10 cellular contexts compared by ENCODE assay signal in genomic region chr22:23835773-23836144, GRCh38. TPM values are rescaled to one million over a fixed set of nuclear protein-coding genes. Genes with fewer than 3 reads are reported as not detected.
A peak's percentile ranks its signal among the peaks of the same experiment; 100 is the strongest.
DNase-seq lines count a peak whose midpoint lies in the region; ATAC-seq and TF ChIP-seq lines count a peak whose summit lies in the region.
"Had no signal": no experiment of that assay in that cellular context is flagged by ENCODE, and none has a peak within 500 bp of the region (broad histone marks: within the 10 kb centered on the region; RNA-seq: fewer than 3 reads in every experiment).

No MANE protein-coding gene starts in this region.

- peaks cover 16 to 30% (median 22%) of the 10 kb centered on the region in 4 donors for H3K4me1 Mint-ChIP-seq in naive thymus-derived CD8-positive, alpha-beta T cell

- POLR2A ChIA-PET in naive thymus-derived CD8-positive, alpha-beta T cell (lab: Charles Lee), result no interaction called here
- POLR2A ChIA-PET in PC-9 (lab: Charles Lee; ENCODE audit: unreplicated experiment), result no interaction called here

- peaks cover 0 to 22% (median 3%) of the 10 kb centered on the region in 3 donors for H3K36me3 Mint-ChIP-seq in naive thymus-derived CD8-positive, alpha-beta T cell
- H3K36me3 Mint-ChIP-seq: activated naive CD8-positive, alpha-beta T cell had no signal

- H3K27ac Mint-ChIP-seq in naive thymus-derived CD8-positive, alpha-beta T cell, result peak overlapping the region in 2 of 10 donors; percentile 17 to 69
- H3K27ac Mint-ChIP-seq: activated naive CD8-positive, alpha-beta T cell had no signal

- H3K9me3 ChIP-seq in SU-DHL-6 (ENCODE audit: insufficient read depth, low read length) (no peaks in the 10 kb centered on the region), right atrium auricular region (no peaks in the 10 kb centered on the region), skeletal muscle tissue (ENCODE audit: control insufficient read depth in 3 of 3, low read length in 3 of 3) (no peaks in the 10 kb centered on the region), PC-9 (ENCODE audit: insufficient read depth, low read depth) (no peaks in the 10 kb centered on the region)

- no peaks in the 10 kb centered on the region for H3K36me3 ChIP-seq in SU-DHL-6 (ENCODE audit: low read length)
- H3K36me3 ChIP-seq in right atrium auricular region, result peaks cover 17% of the 10 kb centered on the region
- H3K36me3 ChIP-seq in skeletal muscle tissue (ENCODE audit: control insufficient read depth in 3 of 3, insufficient read depth in 3 of 3, low read length in 3 of 3), result peaks cover 6 to 20% (median 19%) of the 10 kb centered on the region in 3 donors
- no peaks in the 10 kb centered on the region for H3K36me3 ChIP-seq in PC-9 (ENCODE audit: low read depth)

- H3K27me3 ChIP-seq in SU-DHL-6 (ENCODE audit: low read length), result no peaks in the 10 kb centered on the region
- H3K27me3 ChIP-seq in right atrium auricular region, result no peaks in the 10 kb centered on the region
- no peaks in the 10 kb centered on the region for H3K27me3 ChIP-seq in skeletal muscle tissue (ENCODE audit: control insufficient read depth in 3 of 3, insufficient read depth in 3 of 3, low read length in 3 of 3)
- H3K27me3 ChIP-seq in PC-9 (ENCODE audit: insufficient read depth, low read depth), result no peaks in the 10 kb centered on the region

- ATAC-seq in HG03460 (IDR thresholded peaks at IDR 0.05; ENCODE audit: unreplicated experiment), result no peak
- no peak for ATAC-seq in naive thymus-derived CD8-positive, alpha-beta T cell
- no peak for ATAC-seq in HG02642 (IDR thresholded peaks at IDR 0.05; ENCODE audit: poor library complexity, unreplicated experiment)

- H3K9me2 ChIP-seq in SU-DHL-6 (replicated peaks; ENCODE audit: insufficient read depth, low read length) (no peaks in the 10 kb centered on the region), PC-9 (ENCODE audit: insufficient read depth) (no peaks in the 10 kb centered on the region)

- H3K9ac ChIP-seq in SU-DHL-6 (ENCODE audit: low read length), result no peak overlapping the region
- H3K9ac ChIP-seq in skeletal muscle tissue (ENCODE audit: low read depth in 1 of 3, low read length in 3 of 3), result peak overlapping the region in 2 of 3 donors; percentile 59 to 72

- H3K4me1 ChIP-seq in right atrium auricular region, result peaks cover 0 to 82% of the 10 kb centered on the region in 2 donors
- peaks cover 61 to 75% (median 74%) of the 10 kb centered on the region in 3 donors for H3K4me1 ChIP-seq in skeletal muscle tissue (ENCODE audit: control insufficient read depth in 3 of 3, insufficient read depth in 3 of 3, low read length in 3 of 3)
- H3K4me1 ChIP-seq in PC-9 (replicated peaks; ENCODE audit: insufficient read depth), result no peaks in the 10 kb centered on the region

- BruUV-seq in PC-9 (replicated peaks; lab: Mats Ljungman, UMichigan), result no TSS peak

- CTCF ChIA-PET in PC-9 (lab: Charles Lee), result interaction anchor here (0.6 kb wide), 1 partner anchor 492 kb away, joined by 4 read pairs; no protein-coding TSS in a partner anchor

- H4K20me1 ChIP-seq in SU-DHL-6 (ENCODE audit: low read depth, low read length) (no peaks in the 10 kb centered on the region; the same call in 1 of the 2 replicates), PC-9 (ENCODE audit: insufficient read depth) (peaks cover 8% of the 10 kb centered on the region)

- peaks cover 0 to 2% (median 0%) of the 10 kb centered on the region in 5 donors for H3K27me3 Mint-ChIP-seq in naive thymus-derived CD8-positive, alpha-beta T cell
- H3K27me3 Mint-ChIP-seq: activated naive CD8-positive, alpha-beta T cell had no signal

- peaks cover 20% of the 10 kb centered on the region; the same call in 1 of the 2 replicates for H3F3A ChIP-seq in SU-DHL-6 (ENCODE audit: insufficient read depth)
- no peaks in the 10 kb centered on the region; the same call in 1 of the 2 replicates for H3F3A ChIP-seq in PC-9 (ENCODE audit: insufficient read depth, low read depth)

- H3K4me3 Mint-ChIP-seq in naive thymus-derived CD8-positive, alpha-beta T cell, result peak overlapping the region in 1 of 10 donors; percentile 30
- H3K4me3 Mint-ChIP-seq: activated naive CD8-positive, alpha-beta T cell had no signal

- DNase-seq in G401 (ENCODE audit: low spot score), result peak; percentile 68
- DNase-seq in right atrium auricular region (ENCODE audit: low spot score), result no peak
- no peak for DNase-seq in naive thymus-derived CD8-positive, alpha-beta T cell
- DNase-seq in PC-9, result no peak
- DNase-seq: activated CD4-positive, alpha-beta T cell treated with anti-CD3 and anti-CD28 coated beads, Interleukin-2, amount 50 U/mL, for 1 hour had no signal

- no peaks in the 10 kb centered on the region for H3K9me3 Mint-ChIP-seq in naive thymus-derived CD8-positive, alpha-beta T cell

- peak overlapping the region; percentile 90 for H3K27ac ChIP-seq in SU-DHL-6 (ENCODE audit: low read depth, low read length)
- peak overlapping the region; percentile 88 to 90 for H3K27ac ChIP-seq in right atrium auricular region
- peak overlapping the region; percentile 83 for H3K27ac ChIP-seq in skeletal muscle tissue (ENCODE audit: low read depth, low read length)
- no peak overlapping the region for H3K27ac ChIP-seq in PC-9

- intact Hi-C loops in PC-9 (cut with micrococcal nuclease; ENCODE audit: unreplicated experiment), result no loop called here

- TF ChIP-seq CTCF in SU-DHL-6 (IDR thresholded peaks at IDR 0.05; ENCODE audit: insufficient read depth, low read length, poor library complexity, severe bottlenecking) (no peak), right atrium auricular region (IDR thresholded peaks at IDR 0.05) (no peak), PC-9 (conservative IDR thresholded peaks at IDR 0.05) (no peak)

- in situ Hi-C loops in G401 (cut with HindIII; ENCODE audit: low sequenced_read_pairs), result no loop called here

- no peak overlapping the region for H3K4me3 ChIP-seq in SU-DHL-6 (ENCODE audit: insufficient read depth, low read length, poor library complexity, severe bottlenecking)
- no peak overlapping the region for H3K4me3 ChIP-seq in right atrium auricular region
- H3K4me3 ChIP-seq in skeletal muscle tissue (ENCODE audit: low read length in 3 of 3), result peak overlapping the region in 1 of 3 donors; percentile 12
- no peak overlapping the region for H3K4me3 ChIP-seq in PC-9

- H3K79me2 ChIP-seq in SU-DHL-6 (ENCODE audit: insufficient read depth, low read length) (peaks cover 15% of the 10 kb centered on the region), PC-9 (ENCODE audit: low read depth) (no peaks in the 10 kb centered on the region)

- H2AFZ ChIP-seq in SU-DHL-6 (ENCODE audit: low read depth, low read length, severe bottlenecking), result no peak overlapping the region
- H2AFZ ChIP-seq in PC-9, result no peak overlapping the region

- H3K4me2 ChIP-seq in SU-DHL-6 (ENCODE audit: low read depth, low read length, poor library complexity, severe bottlenecking) (no peak overlapping the region), PC-9 (no peak overlapping the region)

RNA-seq across cellular contexts. Expression of gene DERL3, which starts 3.0 kb away (rescaled TPM):
- not detected in 2 replicates for total RNA-seq in G401 (2014; rRNA removed; shearing (Covaris generic))
- 10 to 100 TPM in 1 of 2 donors, 1 to 10 TPM in 1; 4.0 to 10.6 TPM for total RNA-seq in right atrium auricular region
- total RNA-seq in skeletal muscle tissue, result 1.0 TPM
- 1 to 10 TPM; 1.7 to 2.0 TPM for total RNA-seq in naive thymus-derived CD8-positive, alpha-beta T cell
- not detected for polyA plus RNA-seq in naive thymus-derived CD8-positive, alpha-beta T cell
- total RNA-seq in PC-9 (2021), result 0.41 and 1.2 TPM in 2 replicates

RNA-seq across cellular contexts. Expression of gene SLC2A11, which starts 21.9 kb away (rescaled TPM):
- total RNA-seq in G401 (2014; rRNA removed; shearing (Covaris generic)), result not detected in 2 replicates
- total RNA-seq in right atrium auricular region (10 to 100 TPM; 10.6 to 15.5 TPM), skeletal muscle tissue (2.1 TPM), PC-9 (2021) (24.0 and 26.9 TPM in 2 replicates)
- total RNA-seq in naive thymus-derived CD8-positive, alpha-beta T cell, result 10 to 100 TPM; 22.7 to 23.6 TPM
- polyA plus RNA-seq in naive thymus-derived CD8-positive, alpha-beta T cell, result 1 to 10 TPM; 3.6 to 8.5 (median 6.3) TPM

RNA-seq across cellular contexts. Expression of gene SMARCB1, which starts 49.0 kb away (rescaled TPM):
- not detected in 2 replicates for total RNA-seq in G401 (2014; rRNA removed; shearing (Covaris generic))
- total RNA-seq in right atrium auricular region (10 to 100 TPM; 41.4 to 45.9 TPM), skeletal muscle tissue (13.6 TPM), PC-9 (2021) (61.7 and 80.2 TPM in 2 replicates)
- 10 to 100 TPM; 52.9 to 55.5 TPM for total RNA-seq in naive thymus-derived CD8-positive, alpha-beta T cell
- 10 to 100 TPM; 33.3 to 45.0 (median 35.0) TPM for polyA plus RNA-seq in naive thymus-derived CD8-positive, alpha-beta T cell

RNA-seq across cellular contexts. Expression of gene MIF, which starts 58.4 kb away (rescaled TPM):
- total RNA-seq in G401 (2014; rRNA removed; shearing (Covaris generic)), result not detected in 2 replicates
- total RNA-seq in right atrium auricular region (100 to 1,000 TPM; 176 to 273 TPM), skeletal muscle tissue (76.7 TPM), PC-9 (2021) (531 and 695 TPM in 2 replicates)
- total RNA-seq in naive thymus-derived CD8-positive, alpha-beta T cell, result 100 to 1,000 TPM; 206 to 208 TPM
- 1,000 to 10,000 TPM; 1,088 to 1,264 (median 1,247) TPM for polyA plus RNA-seq in naive thymus-derived CD8-positive, alpha-beta T cell

Comparison
In these comparisons a context has a peak if more than half of its experiments do, and no peak if none do; other contexts are left out.
1. RNA of gene SMARCB1, which starts 49.0 kb away (total RNA-seq): 61.7 to 80.2 TPM in PC-9, 52.9 to 55.5 TPM in naive thymus-derived CD8-positive, alpha-beta T cell, 41.4 to 45.9 TPM in right atrium auricular region and 13.6 TPM in skeletal muscle tissue (single experiment); not detected in G401; every median in the first group is over 10 times any median in the second.